In the genomic region with DNA sequence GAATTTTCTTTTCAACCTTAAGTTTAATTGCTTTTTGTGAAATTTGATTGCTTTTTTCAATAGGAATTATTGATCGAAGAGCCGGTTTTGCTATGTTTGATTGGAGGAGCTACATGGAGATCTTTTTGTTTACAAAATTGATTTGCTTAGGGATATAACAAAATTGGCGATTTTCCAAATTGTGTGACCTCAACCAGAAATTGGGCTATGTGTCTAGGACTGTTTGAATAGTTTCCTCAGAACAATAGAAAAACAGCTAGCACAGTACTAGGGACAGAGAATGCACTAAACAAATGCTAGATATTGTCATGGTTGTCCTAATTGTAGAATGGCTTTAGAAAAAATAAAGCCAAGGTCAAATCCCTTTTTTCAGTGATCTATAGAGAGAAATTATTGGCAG, we compare ENCODE assay signal across 36 cellular contexts. TPM values are rescaled to one million over a fixed set of nuclear protein-coding genes. Genes with fewer than 3 reads are reported as not detected.
"Had no signal": no experiment of that assay in that cellular context is flagged by ENCODE, and none has a peak within 500 bp of the region (broad histone marks: within the 10 kb centered on the region; RNA-seq: fewer than 3 reads in every experiment).

No MANE protein-coding gene starts in this region.

- DNase-seq: activated CD4-positive, alpha-beta T cell treated with anti-CD3 and anti-CD28 coated beads for 1 hour; activated CD4-positive, alpha-beta T cell treated with anti-CD3 and anti-CD28 coated beads for 48 hours; activated CD4-positive, alpha-beta T cell treated with anti-CD3 and anti-CD28 coated beads, Interleukin-2, amount 50 U/mL, for 4 hours; activated CD4-positive, CD25-positive, alpha-beta regulatory T cell; activated CD8-positive, alpha-beta T cell treated with anti-CD3 and anti-CD28 coated beads for 36 hours; activated gamma-delta T cell; activated naive CD4-positive, alpha-beta T cell treated with anti-CD3 and anti-CD28 coated beads for 36 hours; activated T-cell treated with anti-CD3 and anti-CD28 coated beads, Interleukin-2, amount 50 U/mL, for 1 hour; activated T-cell treated with anti-CD3 and anti-CD28 coated beads, Interleukin-2, amount 50 U/mL, for 72 hours; adrenal gland; caudate nucleus; cerebellar nuclear complex; MM.1S; MV-4-11; NCI-H1092; NCI-H1436 treated with DMSO at 0.1 percent for 48 hours; NCI-H187 treated with DMSO at 0.1 percent for 48 hours; NCI-H2081 treated with DMSO at 0.1 percent for 48 hours; NCI-H2171 treated with DMSO at 0.1 percent for 48 hours; NCI-H2227 treated with DMSO at 0.1 percent for 48 hours; NCI-H524 treated with DMSO at 0.1 percent for 48 hours; NCI-H82; SHP77; T1000; WERI-Rb-1 had no signal

- H3K36me3 Mint-ChIP-seq: activated naive CD4-positive, alpha-beta T cell treated with anti-CD3 and anti-CD28 coated beads, Interleukin-2, amount 50 U/mL, for 72 hours; brain had no signal

- H3K4me3 Mint-ChIP-seq: activated CD8-positive, alpha-beta T cell treated with anti-CD3 and anti-CD28 coated beads for 36 hours; activated naive CD4-positive, alpha-beta T cell treated with anti-CD3 and anti-CD28 coated beads for 36 hours; activated T-cell treated with anti-CD3 and anti-CD28 coated beads, Interleukin-2, amount 50 U/mL, for 72 hours had no signal

- H3K9me3 Mint-ChIP-seq: activated CD8-positive, alpha-beta T cell treated with anti-CD3 and anti-CD28 coated beads for 36 hours; activated naive CD4-positive, alpha-beta T cell treated with anti-CD3 and anti-CD28 coated beads for 36 hours; activated naive CD4-positive, alpha-beta T cell treated with anti-CD3 and anti-CD28 coated beads, Interleukin-2, amount 50 U/mL, for 72 hours; activated T-cell treated with anti-CD3 and anti-CD28 coated beads, Interleukin-2, amount 50 U/mL, for 72 hours; activated T-helper 2 cell treated with anti-CD3 and anti-CD28 coated beads, Interferon-gamma antibody, Interleukin-2, Interleukin-4, amounts not matched to agents 10 μg/mL and 5 μg/mL and 100 μg/mL, durations not matched to agents 14 hours and 24 hours and 36 hours; brain had no signal

- H3K27ac Mint-ChIP-seq: activated CD8-positive, alpha-beta T cell treated with anti-CD3 and anti-CD28 coated beads for 36 hours; activated naive CD4-positive, alpha-beta T cell treated with anti-CD3 and anti-CD28 coated beads for 36 hours; activated naive CD4-positive, alpha-beta T cell treated with anti-CD3 and anti-CD28 coated beads, Interleukin-2, amount 50 U/mL, for 72 hours; activated T-cell treated with anti-CD3 and anti-CD28 coated beads, Interleukin-2, amount 50 U/mL, for 72 hours; activated T-helper 2 cell treated with anti-CD3 and anti-CD28 coated beads, Interferon-gamma antibody, Interleukin-2, Interleukin-4, amounts not matched to agents 10 μg/mL and 5 μg/mL and 100 μg/mL, durations not matched to agents 14 hours and 24 hours and 36 hours; brain had no signal

RNA-seq across cellular contexts. Expression of a gene that starts 2.4 kb away (rescaled TPM):
- total RNA-seq: activated CD8-positive, alpha-beta memory T cell treated with anti-CD3 and anti-CD28 coated beads for 36 hours; activated CD8-positive, alpha-beta T cell treated with anti-CD3 and anti-CD28 coated beads for 36 hours; activated naive CD4-positive, alpha-beta T cell treated with anti-CD3 and anti-CD28 coated beads for 36 hours; activated naive CD4-positive, alpha-beta T cell treated with anti-CD3 and anti-CD28 coated beads, Interleukin-2, amount 50 U/mL, for 72 hours; activated T-cell treated with anti-CD3 and anti-CD28 coated beads, Interleukin-2, amount 50 U/mL, for 72 hours; activated T-helper 2 cell treated with anti-CD3 and anti-CD28 coated beads, Interferon-gamma antibody, Interleukin-2, Interleukin-4, amounts not matched to agents 10 μg/mL and 5 μg/mL and 100 μg/mL, durations not matched to agents 14 hours and 24 hours and 36 hours; bronchial epithelial cell; LHCN-M2; NCI-H460; OCI-LY7; SJCRH30; T-helper 1 cell treated with Interleukin-12 subunit alpha and Interleukin-12 subunit beta and Interleukin-4 antibody, amounts not matched to agents 30 ng/mL and 1 ng/mL, for 36 hours; T-helper 2 cell treated with Interferon-gamma antibody and Interleukin-4, amounts not matched to agents 100 ng/mL and 5 ng/mL, for 36 hours had no signal
